Comparison of ENCODE assay signal across 9 cellular contexts in the genomic region with DNA sequence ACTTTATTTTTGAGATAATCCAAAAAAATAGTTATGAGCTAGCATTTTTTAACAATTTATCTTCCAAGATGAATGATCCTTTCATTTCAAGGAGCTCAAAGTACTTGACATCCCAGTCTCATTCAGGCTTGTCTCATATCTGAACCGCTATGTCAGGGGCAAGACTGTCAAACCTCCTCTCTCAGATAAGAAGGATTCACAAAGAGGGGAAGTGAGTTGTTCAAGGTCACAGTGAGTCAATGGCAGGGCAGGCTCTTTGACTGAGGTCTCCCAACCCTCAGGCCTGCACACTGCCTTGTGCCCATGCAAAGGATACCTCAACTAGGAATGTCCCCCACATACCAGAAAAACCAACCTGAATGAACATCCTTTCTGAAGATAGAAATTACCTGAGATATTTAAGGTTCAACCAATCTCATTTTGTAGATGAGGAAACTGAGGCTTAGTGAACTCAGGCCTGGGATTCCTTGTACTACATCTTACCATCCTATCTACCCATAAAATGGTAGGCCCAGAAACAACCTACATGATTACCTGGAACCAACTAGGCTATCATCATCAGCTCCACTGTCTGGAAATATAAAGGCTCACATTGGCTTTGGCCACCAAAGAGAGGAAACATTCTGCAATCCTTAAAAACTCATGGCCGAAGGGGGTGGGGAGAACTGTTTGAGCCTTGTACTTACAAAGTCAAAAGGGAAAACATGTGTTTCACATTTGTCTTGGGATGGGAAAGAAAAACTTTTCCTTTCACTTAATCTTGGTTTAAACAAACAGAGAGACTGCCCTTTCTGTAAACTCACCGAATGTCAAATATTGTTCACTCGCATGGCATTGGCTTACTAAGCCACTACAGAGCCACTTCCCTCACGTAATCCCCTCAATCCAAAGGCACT. TPM values are rescaled to one million over a fixed set of nuclear protein-coding genes. Genes with fewer than 3 reads are reported as not detected.
DNase-seq lines count a peak whose midpoint lies in the region; ATAC-seq and TF ChIP-seq lines count a peak whose summit lies in the region.
"Had no signal": no experiment of that assay in that cellular context is flagged by ENCODE, and none has a peak within 500 bp of the region (broad histone marks: within the 10 kb centered on the region; RNA-seq: fewer than 3 reads in every experiment).

No MANE protein-coding gene starts in this region.

- no CpG with 5 or more reads among the region's 5 CpGs for WGBS in trophoblast cell (ENCODE audit: extremely low coverage, insufficient coverage, insufficient read length)

- H3K9me3 Mint-ChIP-seq in activated CD4-positive, alpha-beta T cell treated with anti-CD3 and anti-CD28 coated beads, Interleukin-2, amount 10 ng/mL, durations not matched to agents 7 days and 5 days: peaks cover 23% of the 10 kb centered on the region
- H3K9me3 Mint-ChIP-seq in activated T-cell treated with anti-CD3 and anti-CD28 coated beads, Interleukin-2, amount 50 U/mL, for 72 hours: peaks cover 3 to 6% of the 10 kb centered on the region in 2 donors
- H3K9me3 Mint-ChIP-seq in immature natural killer cell: no peaks in the 10 kb centered on the region

- peak; percentile 43 to 56 for ATAC-seq in activated T-cell treated with anti-CD3 and anti-CD28 coated beads, Interleukin-2, amount 50 U/mL, for 72 hours (replicated peaks in 1 of 2)
- no peak for ATAC-seq in HG03354 (IDR thresholded peaks at IDR 0.05; ENCODE audit: poor library complexity, severe bottlenecking, unreplicated experiment)

- POLR2A ChIA-PET in activated CD4-positive, alpha-beta T cell treated with anti-CD3 and anti-CD28 coated beads, Interleukin-2, amount 10 ng/mL, durations not matched to agents 7 days and 5 days (lab: Charles Lee): no interaction called here

- CTCF ChIA-PET in activated CD4-positive, alpha-beta T cell treated with anti-CD3 and anti-CD28 coated beads, Interleukin-2, amount 10 ng/mL, durations not matched to agents 7 days and 5 days (lab: Charles Lee): interaction anchor here (1.1 to 2.6 kb wide), 6 partner anchors 9 to 17 kb away, joined by 4 to 8 read pairs (median 6); no protein-coding TSS in a partner anchor

- intact Hi-C loops in tibial artery (cut with DNase I; ENCODE audit: low total_unique reads): no loop called here

- H3K79me1 ChIP-seq in trophoblast cell (ENCODE audit: low read length): no peaks in the 10 kb centered on the region

- H3K4me1 ChIP-seq in tibial artery (peaks cover 4 to 23% (median 22%) of the 10 kb centered on the region in 4 donors), trophoblast cell (ENCODE audit: control insufficient read depth in 1 of 2, insufficient read depth in 2 of 2, low read length in 2 of 2) (peaks cover 7 to 15% of the 10 kb centered on the region in 2 experiments)

- H2AFZ ChIP-seq in trophoblast cell (ENCODE audit: insufficient read depth, low read length, poor library complexity): no peak overlapping the region

- no peak overlapping the region for H3K14ac ChIP-seq in trophoblast cell (ENCODE audit: low read length)

- H3K4me3 ChIP-seq in tibial artery (peak overlapping the region; percentile 10 to 16), trophoblast cell (ENCODE audit: low read depth, low read length) (no peak overlapping the region)

- H3K4me1 Mint-ChIP-seq in activated CD4-positive, alpha-beta T cell treated with anti-CD3 and anti-CD28 coated beads, Interleukin-2, amount 10 ng/mL, durations not matched to agents 7 days and 5 days: peaks cover 83% of the 10 kb centered on the region
- peaks cover 73% of the 10 kb centered on the region for H3K4me1 Mint-ChIP-seq in activated T-cell treated with anti-CD3 and anti-CD28 coated beads, Interleukin-2, amount 50 U/mL, for 72 hours (ENCODE audit: low read depth)
- H3K4me1 Mint-ChIP-seq in immature natural killer cell: peaks cover 47 to 71% of the 10 kb centered on the region in 2 donors

- H3K79me2 ChIP-seq in trophoblast cell (ENCODE audit: control insufficient read depth, insufficient read depth, low read length, poor library complexity): no peaks in the 10 kb centered on the region

- no peak overlapping the region for H2BK120ac ChIP-seq in trophoblast cell (ENCODE audit: insufficient read depth, low read length, poor library complexity)

- H2AK5ac ChIP-seq in trophoblast cell (ENCODE audit: low read length): no peak overlapping the region

- H4K12ac ChIP-seq in trophoblast cell (ENCODE audit: low read depth, low read length): no peak overlapping the region

- H4K8ac ChIP-seq in trophoblast cell (ENCODE audit: low read depth, low read length): no peak overlapping the region

- no peak for TF ChIP-seq CTCF in tibial artery (IDR thresholded peaks at IDR 0.05)

- H3K18ac ChIP-seq in trophoblast cell (ENCODE audit: low read length): no peak overlapping the region

- H3K27me3 Mint-ChIP-seq in activated CD4-positive, alpha-beta T cell treated with anti-CD3 and anti-CD28 coated beads, Interleukin-2, amount 10 ng/mL, durations not matched to agents 7 days and 5 days: no peaks in the 10 kb centered on the region
- no peaks in the 10 kb centered on the region for H3K27me3 Mint-ChIP-seq in activated T-cell treated with anti-CD3 and anti-CD28 coated beads, Interleukin-2, amount 50 U/mL, for 72 hours (ENCODE audit: low read depth)
- peaks cover 4 to 11% (median 7%) of the 10 kb centered on the region in 3 donors for H3K27me3 Mint-ChIP-seq in immature natural killer cell (ENCODE audit: low read depth in 3 of 3)

- peak overlapping the region; percentile 72 for H3K27ac ChIP-seq in tibial artery
- H3K27ac ChIP-seq in trophoblast cell (ENCODE audit: low read depth, low read length): no peak overlapping the region
- H3K27ac ChIP-seq: C4-2B had no signal

- no peak overlapping the region for H3K23ac ChIP-seq in trophoblast cell (ENCODE audit: low read length)

- H2BK5ac ChIP-seq in trophoblast cell (ENCODE audit: low read depth, low read length, poor library complexity): no peak overlapping the region

- no peak overlapping the region for H3K9ac ChIP-seq in trophoblast cell (ENCODE audit: low read length)

- peaks cover 39% of the 10 kb centered on the region for H3K36me3 Mint-ChIP-seq in activated CD4-positive, alpha-beta T cell treated with anti-CD3 and anti-CD28 coated beads, Interleukin-2, amount 10 ng/mL, durations not matched to agents 7 days and 5 days (ENCODE audit: low read depth)
- H3K36me3 Mint-ChIP-seq in activated T-cell treated with anti-CD3 and anti-CD28 coated beads, Interleukin-2, amount 50 U/mL, for 72 hours (ENCODE audit: insufficient read depth in 2 of 2): peaks cover 0 to 1% of the 10 kb centered on the region in 2 donors
- H3K36me3 Mint-ChIP-seq in immature natural killer cell: no peaks in the 10 kb centered on the region

- no peak overlapping the region for H4K91ac ChIP-seq in trophoblast cell (ENCODE audit: low read depth, low read length)

- peak overlapping the region; percentile 88 for H3K27ac Mint-ChIP-seq in activated CD4-positive, alpha-beta T cell treated with anti-CD3 and anti-CD28 coated beads, Interleukin-2, amount 10 ng/mL, durations not matched to agents 7 days and 5 days
- H3K27ac Mint-ChIP-seq in activated T-cell treated with anti-CD3 and anti-CD28 coated beads, Interleukin-2, amount 50 U/mL, for 72 hours: peak overlapping the region; percentile 64
- H3K27ac Mint-ChIP-seq in immature natural killer cell: peak overlapping the region; percentile 90 to 99 (median 96)

- H3K4ac ChIP-seq in trophoblast cell (ENCODE audit: low read depth, low read length): no peak overlapping the region

- H3K4me2 ChIP-seq in trophoblast cell (ENCODE audit: low read length): no peak overlapping the region

- H3K9me3 ChIP-seq in tibial artery: no peaks in the 10 kb centered on the region
- H3K9me3 ChIP-seq in trophoblast cell (ENCODE audit: insufficient read depth, low read depth, low read length): no peaks in the 10 kb centered on the region

- no peak overlapping the region for H2BK12ac ChIP-seq in trophoblast cell (ENCODE audit: low read length)

- no peak for DNase-seq in activated CD4-positive, alpha-beta T cell treated with anti-CD3 and anti-CD28 coated beads, Interleukin-2, amount 10 ng/mL, durations not matched to agents 7 days and 5 days
- DNase-seq in activated CD4-positive, alpha-beta T cell treated with anti-CD3 and anti-CD28 coated beads, Interleukin-2, amount 50 U/mL, for 48 hours: no peak
- DNase-seq in activated T-cell treated with anti-CD3 and anti-CD28 coated beads, Interleukin-2, amount 50 U/mL, for 72 hours: peak; percentile 21 to 22
- DNase-seq in immature natural killer cell (no peak), tibial artery (peak in 1 of 2 donors; percentile 44), midbrain (lab: John Stamatoyannopoulos, UW) (no peak), trophoblast cell (no peak)

- H3K36me3 ChIP-seq in tibial artery (no peaks in the 10 kb centered on the region), trophoblast cell (ENCODE audit: control insufficient read depth in 1 of 2, insufficient read depth in 2 of 2, low read length in 2 of 2) (no peaks in the 10 kb centered on the region)

- H3K27me3 ChIP-seq in tibial artery: no peaks in the 10 kb centered on the region
- no peaks in the 10 kb centered on the region for H3K27me3 ChIP-seq in trophoblast cell (ENCODE audit: insufficient read depth, low read length)

- no peak overlapping the region for H3K4me3 Mint-ChIP-seq in activated CD4-positive, alpha-beta T cell treated with anti-CD3 and anti-CD28 coated beads, Interleukin-2, amount 10 ng/mL, durations not matched to agents 7 days and 5 days
- peak overlapping the region; percentile 61 to 71 for H3K4me3 Mint-ChIP-seq in activated T-cell treated with anti-CD3 and anti-CD28 coated beads, Interleukin-2, amount 50 U/mL, for 72 hours
- H3K4me3 Mint-ChIP-seq in immature natural killer cell: peak overlapping the region; percentile 60 to 76 (median 66)

RNA-seq across cellular contexts. Expression of a gene that starts 51.1 kb away (rescaled TPM):
- total RNA-seq in activated CD4-positive, alpha-beta T cell treated with anti-CD3 and anti-CD28 coated beads, Interleukin-2, amount 10 ng/mL, durations not matched to agents 7 days and 5 days: 100 to 1,000 TPM; 102 to 103 TPM
- 10 to 100 TPM; 67.9 to 71.3 TPM for total RNA-seq in activated T-cell treated with anti-CD3 and anti-CD28 coated beads, Interleukin-2, amount 50 U/mL, for 72 hours
- polyA plus RNA-seq in immature natural killer cell: 1 to 10 TPM in 1 of 3 donors, under 1 TPM in 1, not detected in 1; 0.29 to 1.0 TPM
- 1.2 and 1.4 TPM in 2 replicates for polyA plus RNA-seq in trophoblast cell (2013)

Comparison
In these comparisons a context has a peak if more than half of its experiments do, and no peak if none do; other contexts are left out.
1. DNase-seq: peak in activated T-cell treated with anti-CD3 and anti-CD28 coated beads, Interleukin-2, amount 50 U/mL, for 72 hours (2 of 2); none in activated CD4-positive, alpha-beta T cell treated with anti-CD3 and anti-CD28 coated beads, Interleukin-2, amount 10 ng/mL, durations not matched to agents 7 days and 5 days (single experiment), activated CD4-positive, alpha-beta T cell treated with anti-CD3 and anti-CD28 coated beads, Interleukin-2, amount 50 U/mL, for 48 hours (0 of 2), immature natural killer cell (0 of 3), midbrain (single experiment) and trophoblast cell (0 of 2).
2. Peak in every context shown above with its lines, with median percentiles within 50 percentile points of each other: H3K27ac Mint-ChIP-seq.